In the genomic region with DNA sequence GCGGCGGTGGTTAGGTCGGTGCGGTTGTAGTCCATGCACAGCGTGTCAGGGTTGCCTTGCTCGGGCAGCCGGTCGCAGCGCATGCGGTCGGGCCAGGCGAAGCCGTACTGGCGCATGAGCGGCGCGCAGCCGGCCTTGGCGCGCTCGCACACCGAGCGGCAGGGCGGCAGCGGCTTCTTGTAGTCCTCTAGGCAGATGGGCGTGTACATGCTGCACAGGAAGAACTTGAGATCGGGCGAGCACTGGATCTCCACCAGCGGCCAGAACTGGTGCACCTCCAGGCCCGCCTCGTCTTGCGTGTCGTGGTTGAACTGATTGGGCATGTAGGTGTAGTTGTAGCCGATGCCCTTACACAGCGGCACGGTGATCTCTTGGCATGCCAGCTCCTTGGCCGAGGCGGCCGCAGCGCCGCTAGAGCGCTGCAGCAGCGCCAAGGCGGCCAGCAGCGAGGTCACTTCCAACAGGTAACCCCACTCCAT, we compare ENCODE assay signal across 8 cellular contexts. TPM values are rescaled to one million over a fixed set of nuclear protein-coding genes. Genes with fewer than 3 reads are reported as not detected.
DNase-seq lines count a peak whose midpoint lies in the region; ATAC-seq and TF ChIP-seq lines count a peak whose summit lies in the region.

No MANE protein-coding gene starts in this region.

- no peaks in the 10 kb centered on the region for H3K9me3 Mint-ChIP-seq in central memory CD8-positive, alpha-beta T cell

- H3K27me3 Mint-ChIP-seq in T-helper 17 cell, result peaks cover 12% of the 10 kb centered on the region
- peaks cover 69% of the 10 kb centered on the region for H3K27me3 Mint-ChIP-seq in central memory CD8-positive, alpha-beta T cell

- H3K36me3 Mint-ChIP-seq in T-helper 17 cell (ENCODE audit: low read depth), result peaks cover 2% of the 10 kb centered on the region
- no peaks in the 10 kb centered on the region for H3K36me3 Mint-ChIP-seq in central memory CD8-positive, alpha-beta T cell (ENCODE audit: insufficient read depth)

- no peak for TF ChIP-seq POLR2A in spleen (IDR thresholded peaks at IDR 0.05)

- WGBS in spleen, 5 donors, result 0 to 1% (median 1%) methylated on average over 29 to 45 of the region's 45 CpGs; no CpG with 5 or more reads in 1 of the 5 donors

- H3K27me3 ChIP-seq in kidney epithelial cell (ENCODE audit: control insufficient read depth, insufficient read depth, low read length) (peaks cover 6% of the 10 kb centered on the region), spleen (replicated peaks in 1 of 7) (peaks cover 0 to 84% (median 22%) of the 10 kb centered on the region in 7 donors)

- H3K36me3 ChIP-seq in kidney epithelial cell (ENCODE audit: control insufficient read depth, insufficient read depth, low read length) (no peaks in the 10 kb centered on the region), spleen (no peaks in the 10 kb centered on the region)

- intact Hi-C loops in spleen (cut with DNase I; ENCODE audit: low total_unique reads), result no loop called here

- H3K9me3 ChIP-seq in T-helper 17 cell (ENCODE audit: control insufficient read depth, low read length, poor library complexity, severe bottlenecking) (no peaks in the 10 kb centered on the region), spleen (no peaks in the 10 kb centered on the region)

- peak overlapping the region; percentile 88 for H3K4me3 Mint-ChIP-seq in T-helper 17 cell
- H3K4me3 Mint-ChIP-seq in central memory CD8-positive, alpha-beta T cell, result peak overlapping the region; percentile 77

- H3K27ac ChIP-seq in spleen, result peak overlapping the region; percentile 51 to 90 (median 84)

- peaks cover 13% of the 10 kb centered on the region for H3K4me1 Mint-ChIP-seq in T-helper 17 cell
- peaks cover 22% of the 10 kb centered on the region for H3K4me1 Mint-ChIP-seq in central memory CD8-positive, alpha-beta T cell

- H3K4me1 ChIP-seq in spleen, result peaks cover 11 to 74% (median 51%) of the 10 kb centered on the region in 6 donors

- TF ChIP-seq CTCF in kidney epithelial cell (IDR thresholded peaks at IDR 0.05; ENCODE audit: insufficient read depth, low read length, poor library complexity, severe bottlenecking), result no peak
- TF ChIP-seq CTCF in spleen (IDR thresholded peaks at IDR 0.05 in 8 of 11, conservative IDR thresholded peaks at IDR 0.05 in 3 of 11), result no peak

- DNase-seq in Daoy (ENCODE audit: low read depth) (peak; percentile 88), HuH-7 (ENCODE audit: low spot score) (peak; percentile 46), T-helper 17 cell (peak in 2 of 3 donors; percentile 14 to 18), kidney epithelial cell (ENCODE audit: low read depth) (no peak), spleen (peak; percentile 85), SHP77 (lab: John Stamatoyannopoulos, UW) (no peak)
- peak in 1 of 2 donors; percentile 17 for DNase-seq in central memory CD8-positive, alpha-beta T cell (ENCODE audit: low spot score in 2 of 2)

- peak overlapping the region; percentile 67 for H3K4me3 ChIP-seq in kidney epithelial cell (ENCODE audit: low read depth, low read length)
- peak overlapping the region; percentile 66 to 94 (median 86) for H3K4me3 ChIP-seq in spleen

- peak; percentile 30 for ATAC-seq in GM21390 (IDR thresholded peaks at IDR 0.05; ENCODE audit: unreplicated experiment)
- ATAC-seq in T-helper 17 cell, result peak; percentile 50
- no peak for ATAC-seq in central memory CD8-positive, alpha-beta T cell (replicated peaks; ENCODE audit: extremely low read depth, poor library complexity, severe bottlenecking)

- peak overlapping the region; percentile 6 for H3K27ac Mint-ChIP-seq in T-helper 17 cell
- no peak overlapping the region for H3K27ac Mint-ChIP-seq in central memory CD8-positive, alpha-beta T cell (ENCODE audit: low read depth)

RNA-seq across cellular contexts. Expression of a gene that starts 1.1 kb away (rescaled TPM):
- total RNA-seq in Daoy (2014; rRNA removed; shearing (Covaris generic)), result 10.5 and 11.1 TPM in 2 replicates
- total RNA-seq in T-helper 17 cell, result 1 to 10 TPM; 1.5 to 2.0 TPM
- 12.7 and 18.7 TPM in 2 replicates for total RNA-seq in kidney epithelial cell
- total RNA-seq in spleen, result 10 to 100 TPM in 6 of 7 donors, 1 to 10 TPM in 1; 8.0 to 37.6 (median 19.9) TPM
- 1 to 10 TPM in 2 of 3 donors, under 1 TPM in 1; 0.93 to 4.1 (median 1.5) TPM for polyA plus RNA-seq in spleen

RNA-seq across cellular contexts. Expression of a gene that starts 35.8 kb away (rescaled TPM):
- not detected in 2 replicates for total RNA-seq in Daoy (2014; rRNA removed; shearing (Covaris generic))
- total RNA-seq in T-helper 17 cell, result under 1 TPM in 1 of 2 donors, not detected in 1; 0.22 TPM
- not detected in 2 replicates for total RNA-seq in kidney epithelial cell
- not detected for total RNA-seq in spleen
- under 1 TPM in 2 of 3 donors, not detected in 1; 0.03 to 0.10 TPM for polyA plus RNA-seq in spleen

Comparison
In these comparisons a context has a peak if more than half of its experiments do, and no peak if none do; other contexts are left out.
1. DNase-seq: peak in Daoy (single experiment), HuH-7 (single experiment), T-helper 17 cell (2 of 3) and spleen (single experiment); none in kidney epithelial cell (single experiment) and SHP77 (0 of 2).